Comparison of ENCODE assay signal across 1 cellular context in the genomic region with DNA sequence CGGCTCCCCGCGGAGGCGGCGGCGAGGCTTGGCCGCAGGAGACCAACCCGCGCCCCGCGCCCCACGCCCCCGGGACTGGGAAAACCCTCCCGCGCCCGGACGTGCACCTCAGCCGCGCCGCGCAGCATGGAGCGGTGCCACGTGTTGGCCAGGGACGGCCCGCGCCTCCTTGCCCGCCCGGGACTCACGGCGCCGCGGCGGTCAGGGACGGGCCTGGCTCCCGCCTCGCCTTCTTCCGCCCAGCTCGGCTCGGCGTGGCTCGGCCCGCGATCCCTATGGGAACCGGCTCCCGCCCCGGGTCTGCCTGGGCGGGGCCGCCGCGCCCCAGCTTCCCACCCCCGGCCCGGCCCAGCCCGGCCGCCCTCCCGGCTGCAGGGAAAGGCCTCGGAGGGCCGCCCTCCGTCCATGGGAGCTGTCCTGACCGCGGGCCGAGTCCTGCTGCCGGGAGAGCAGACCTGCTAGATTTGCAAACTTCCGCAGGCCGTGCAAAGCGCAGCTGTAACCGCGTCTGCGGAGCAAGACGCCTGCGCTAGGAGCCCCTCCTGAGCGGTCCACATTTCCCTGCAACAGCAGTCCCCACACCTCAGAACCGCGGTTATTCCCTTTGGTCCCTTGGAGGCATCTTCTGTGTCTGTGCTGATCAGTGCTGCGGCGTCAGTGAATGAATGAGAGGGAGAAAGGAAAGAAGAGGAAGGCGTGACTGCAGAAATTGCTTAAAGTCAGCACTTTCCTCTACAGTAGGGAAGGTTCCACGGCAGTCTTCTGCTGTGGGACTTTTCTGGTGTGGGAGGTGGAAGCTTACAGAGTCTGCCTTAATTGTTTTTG.
TF ChIP-seq lines count a peak whose summit lies in the region.

TSS of gene CDKL1 (minus strand) at position 246 of the 825 bp plus-strand sequence. CDS start 1,013 bp downstream, outside the sequence.

TF ChIP-seq in HepG2, 621 proteins besides CTCF, POLR2A, EP300 and RAD21 (continued from another document and continues in another):
- TF ChIP-seq BRF2 (CRISPR knock-in tag; IDR thresholded peaks at IDR 0.05) (no peak), ZNF629 (CRISPR knock-in tag; conservative IDR thresholded peaks at IDR 0.05) (peak; percentile 32; the same call in 1 of the 2 replicates), ZBTB38 (CRISPR knock-in tag; IDR thresholded peaks at IDR 0.05) (peak; percentile 58), RFXANK (CRISPR knock-in tag; IDR thresholded peaks at IDR 0.05) (no peak), NFIB (CRISPR knock-in tag; IDR thresholded peaks at IDR 0.05; ENCODE audit: borderline replicate concordance) (no peak), ZNF589 (CRISPR knock-in tag; conservative IDR thresholded peaks at IDR 0.05) (peak; percentile 65; the same call in 1 of the 2 replicates), MTA3 (CRISPR knock-in tag; IDR thresholded peaks at IDR 0.05) (no peak), ZMYM3 (CRISPR knock-in tag; IDR thresholded peaks at IDR 0.05) (no peak), ZNF496 (CRISPR knock-in tag; IDR thresholded peaks at IDR 0.05; ENCODE audit: insufficient replicate concordance) (no peak), ATF1 (CRISPR knock-in tag; IDR thresholded peaks at IDR 0.05) (no peak), ZNF337 (CRISPR knock-in tag; IDR thresholded peaks at IDR 0.05; ENCODE audit: borderline replicate concordance, low read depth) (no peak), SCMH1 (CRISPR knock-in tag; IDR thresholded peaks at IDR 0.05; ENCODE audit: borderline replicate concordance) (no peak), THYN1 (CRISPR knock-in tag; IDR thresholded peaks at IDR 0.05; ENCODE audit: borderline replicate concordance, low read depth) (no peak), RCOR2 (CRISPR knock-in tag; IDR thresholded peaks at IDR 0.05) (no peak), ZNF18 (CRISPR knock-in tag; IDR thresholded peaks at IDR 0.05; ENCODE audit: insufficient replicate concordance) (no peak), MXD1 (CRISPR knock-in tag; IDR thresholded peaks at IDR 0.05) (peak; percentile 58; the same call in 1 of the 2 replicates), ZNF782 (CRISPR knock-in tag; IDR thresholded peaks at IDR 0.05; ENCODE audit: borderline replicate concordance) (no peak), TP53 (CRISPR knock-in tag; conservative IDR thresholded peaks at IDR 0.05) (no peak), TBX3 (IDR thresholded peaks at IDR 0.05; ENCODE audit: borderline replicate concordance) (no peak), ZNF235 (CRISPR knock-in tag; IDR thresholded peaks at IDR 0.05; ENCODE audit: borderline replicate concordance) (0 out of 2 replicates have a peak, but pooled peaks have one; percentile 57), AHR (CRISPR knock-in tag; IDR thresholded peaks at IDR 0.05) (peak; percentile 25; the same call in 1 of the 2 replicates), FOSL1 (CRISPR knock-in tag; IDR thresholded peaks at IDR 0.05; ENCODE audit: borderline replicate concordance) (no peak), SPEN (CRISPR knock-in tag; IDR thresholded peaks at IDR 0.05; ENCODE audit: low read depth) (peak; percentile 82)
- TF ChIP-seq, protein P1, sequence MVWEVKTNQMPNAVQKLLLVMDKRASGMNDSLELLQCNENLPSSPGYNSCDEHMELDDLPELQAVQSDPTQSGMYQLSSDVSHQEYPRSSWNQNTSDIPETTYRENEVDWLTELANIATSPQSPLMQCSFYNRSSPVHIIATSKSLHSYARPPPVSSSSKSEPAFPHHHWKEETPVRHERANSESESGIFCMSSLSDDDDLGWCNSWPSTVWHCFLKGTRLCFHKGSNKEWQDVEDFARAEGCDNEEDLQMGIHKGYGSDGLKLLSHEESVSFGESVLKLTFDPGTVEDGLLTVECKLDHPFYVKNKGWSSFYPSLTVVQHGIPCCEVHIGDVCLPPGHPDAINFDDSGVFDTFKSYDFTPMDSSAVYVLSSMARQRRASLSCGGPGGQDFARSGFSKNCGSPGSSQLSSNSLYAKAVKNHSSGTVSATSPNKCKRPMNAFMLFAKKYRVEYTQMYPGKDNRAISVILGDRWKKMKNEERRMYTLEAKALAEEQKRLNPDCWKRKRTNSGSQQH (CRISPR knock-in tag; IDR thresholded peaks at IDR 0.05; ENCODE audit: low read depth): 0 out of 2 replicates have a peak, but pooled peaks have one; percentile 12
- TF ChIP-seq, protein P2, sequence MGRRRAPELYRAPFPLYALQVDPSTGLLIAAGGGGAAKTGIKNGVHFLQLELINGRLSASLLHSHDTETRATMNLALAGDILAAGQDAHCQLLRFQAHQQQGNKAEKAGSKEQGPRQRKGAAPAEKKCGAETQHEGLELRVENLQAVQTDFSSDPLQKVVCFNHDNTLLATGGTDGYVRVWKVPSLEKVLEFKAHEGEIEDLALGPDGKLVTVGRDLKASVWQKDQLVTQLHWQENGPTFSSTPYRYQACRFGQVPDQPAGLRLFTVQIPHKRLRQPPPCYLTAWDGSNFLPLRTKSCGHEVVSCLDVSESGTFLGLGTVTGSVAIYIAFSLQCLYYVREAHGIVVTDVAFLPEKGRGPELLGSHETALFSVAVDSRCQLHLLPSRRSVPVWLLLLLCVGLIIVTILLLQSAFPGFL (CRISPR knock-in tag; IDR thresholded peaks at IDR 0.05): peak; percentile 87; the same call in 1 of the 2 replicates
- TF ChIP-seq, protein P3, sequence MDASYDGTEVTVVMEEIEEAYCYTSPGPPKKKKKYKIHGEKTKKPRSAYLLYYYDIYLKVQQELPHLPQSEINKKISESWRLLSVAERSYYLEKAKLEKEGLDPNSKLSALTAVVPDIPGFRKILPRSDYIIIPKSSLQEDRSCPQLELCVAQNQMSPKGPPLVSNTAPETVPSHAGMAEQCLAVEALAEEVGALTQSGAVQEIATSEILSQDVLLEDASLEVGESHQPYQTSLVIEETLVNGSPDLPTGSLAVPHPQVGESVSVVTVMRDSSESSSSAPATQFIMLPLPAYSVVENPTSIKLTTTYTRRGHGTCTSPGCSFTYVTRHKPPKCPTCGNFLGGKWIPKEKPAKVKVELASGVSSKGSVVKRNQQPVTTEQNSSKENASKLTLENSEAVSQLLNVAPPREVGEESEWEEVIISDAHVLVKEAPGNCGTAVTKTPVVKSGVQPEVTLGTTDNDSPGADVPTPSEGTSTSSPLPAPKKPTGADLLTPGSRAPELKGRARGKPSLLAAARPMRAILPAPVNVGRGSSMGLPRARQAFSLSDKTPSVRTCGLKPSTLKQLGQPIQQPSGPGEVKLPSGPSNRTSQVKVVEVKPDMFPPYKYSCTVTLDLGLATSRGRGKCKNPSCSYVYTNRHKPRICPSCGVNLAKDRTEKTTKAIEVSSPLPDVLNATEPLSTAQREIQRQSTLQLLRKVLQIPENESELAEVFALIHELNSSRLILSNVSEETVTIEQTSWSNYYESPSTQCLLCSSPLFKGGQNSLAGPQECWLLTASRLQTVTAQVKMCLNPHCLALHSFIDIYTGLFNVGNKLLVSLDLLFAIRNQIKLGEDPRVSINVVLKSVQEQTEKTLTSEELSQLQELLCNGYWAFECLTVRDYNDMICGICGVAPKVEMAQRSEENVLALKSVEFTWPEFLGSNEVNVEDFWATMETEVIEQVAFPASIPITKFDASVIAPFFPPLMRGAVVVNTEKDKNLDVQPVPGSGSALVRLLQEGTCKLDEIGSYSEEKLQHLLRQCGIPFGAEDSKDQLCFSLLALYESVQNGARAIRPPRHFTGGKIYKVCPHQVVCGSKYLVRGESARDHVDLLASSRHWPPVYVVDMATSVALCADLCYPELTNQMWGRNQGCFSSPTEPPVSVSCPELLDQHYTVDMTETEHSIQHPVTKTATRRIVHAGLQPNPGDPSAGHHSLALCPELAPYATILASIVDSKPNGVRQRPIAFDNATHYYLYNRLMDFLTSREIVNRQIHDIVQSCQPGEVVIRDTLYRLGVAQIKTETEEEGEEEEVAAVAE (CRISPR knock-in tag; IDR thresholded peaks at IDR 0.05; ENCODE audit: borderline replicate concordance): no peak
- TF ChIP-seq, protein P4, sequence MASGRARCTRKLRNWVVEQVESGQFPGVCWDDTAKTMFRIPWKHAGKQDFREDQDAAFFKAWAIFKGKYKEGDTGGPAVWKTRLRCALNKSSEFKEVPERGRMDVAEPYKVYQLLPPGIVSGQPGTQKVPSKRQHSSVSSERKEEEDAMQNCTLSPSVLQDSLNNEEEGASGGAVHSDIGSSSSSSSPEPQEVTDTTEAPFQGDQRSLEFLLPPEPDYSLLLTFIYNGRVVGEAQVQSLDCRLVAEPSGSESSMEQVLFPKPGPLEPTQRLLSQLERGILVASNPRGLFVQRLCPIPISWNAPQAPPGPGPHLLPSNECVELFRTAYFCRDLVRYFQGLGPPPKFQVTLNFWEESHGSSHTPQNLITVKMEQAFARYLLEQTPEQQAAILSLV (CRISPR knock-in tag; IDR thresholded peaks at IDR 0.05; ENCODE audit: borderline replicate concordance): peak; percentile 59; the same call in 1 of the 2 replicates
- TF ChIP-seq, protein P5, sequence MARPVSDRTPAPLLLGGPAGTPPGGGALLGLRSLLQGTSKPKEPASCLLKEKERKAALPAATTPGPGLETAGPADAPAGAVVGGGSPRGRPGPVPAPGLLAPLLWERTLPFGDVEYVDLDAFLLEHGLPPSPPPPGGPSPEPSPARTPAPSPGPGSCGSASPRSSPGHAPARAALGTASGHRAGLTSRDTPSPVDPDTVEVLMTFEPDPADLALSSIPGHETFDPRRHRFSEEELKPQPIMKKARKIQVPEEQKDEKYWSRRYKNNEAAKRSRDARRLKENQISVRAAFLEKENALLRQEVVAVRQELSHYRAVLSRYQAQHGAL (CRISPR knock-in tag; IDR thresholded peaks at IDR 0.05; ENCODE audit: not compliant biosample characterization): peak; percentile 44
- TF ChIP-seq, protein P6, sequence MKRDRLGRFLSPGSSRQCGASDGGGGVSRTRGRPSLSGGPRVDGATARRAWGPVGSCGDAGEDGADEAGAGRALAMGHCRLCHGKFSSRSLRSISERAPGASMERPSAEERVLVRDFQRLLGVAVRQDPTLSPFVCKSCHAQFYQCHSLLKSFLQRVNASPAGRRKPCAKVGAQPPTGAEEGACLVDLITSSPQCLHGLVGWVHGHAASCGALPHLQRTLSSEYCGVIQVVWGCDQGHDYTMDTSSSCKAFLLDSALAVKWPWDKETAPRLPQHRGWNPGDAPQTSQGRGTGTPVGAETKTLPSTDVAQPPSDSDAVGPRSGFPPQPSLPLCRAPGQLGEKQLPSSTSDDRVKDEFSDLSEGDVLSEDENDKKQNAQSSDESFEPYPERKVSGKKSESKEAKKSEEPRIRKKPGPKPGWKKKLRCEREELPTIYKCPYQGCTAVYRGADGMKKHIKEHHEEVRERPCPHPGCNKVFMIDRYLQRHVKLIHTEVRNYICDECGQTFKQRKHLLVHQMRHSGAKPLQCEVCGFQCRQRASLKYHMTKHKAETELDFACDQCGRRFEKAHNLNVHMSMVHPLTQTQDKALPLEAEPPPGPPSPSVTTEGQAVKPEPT (CRISPR knock-in tag; IDR thresholded peaks at IDR 0.05; ENCODE audit: low read depth): no peak
- TF ChIP-seq, protein P7, sequence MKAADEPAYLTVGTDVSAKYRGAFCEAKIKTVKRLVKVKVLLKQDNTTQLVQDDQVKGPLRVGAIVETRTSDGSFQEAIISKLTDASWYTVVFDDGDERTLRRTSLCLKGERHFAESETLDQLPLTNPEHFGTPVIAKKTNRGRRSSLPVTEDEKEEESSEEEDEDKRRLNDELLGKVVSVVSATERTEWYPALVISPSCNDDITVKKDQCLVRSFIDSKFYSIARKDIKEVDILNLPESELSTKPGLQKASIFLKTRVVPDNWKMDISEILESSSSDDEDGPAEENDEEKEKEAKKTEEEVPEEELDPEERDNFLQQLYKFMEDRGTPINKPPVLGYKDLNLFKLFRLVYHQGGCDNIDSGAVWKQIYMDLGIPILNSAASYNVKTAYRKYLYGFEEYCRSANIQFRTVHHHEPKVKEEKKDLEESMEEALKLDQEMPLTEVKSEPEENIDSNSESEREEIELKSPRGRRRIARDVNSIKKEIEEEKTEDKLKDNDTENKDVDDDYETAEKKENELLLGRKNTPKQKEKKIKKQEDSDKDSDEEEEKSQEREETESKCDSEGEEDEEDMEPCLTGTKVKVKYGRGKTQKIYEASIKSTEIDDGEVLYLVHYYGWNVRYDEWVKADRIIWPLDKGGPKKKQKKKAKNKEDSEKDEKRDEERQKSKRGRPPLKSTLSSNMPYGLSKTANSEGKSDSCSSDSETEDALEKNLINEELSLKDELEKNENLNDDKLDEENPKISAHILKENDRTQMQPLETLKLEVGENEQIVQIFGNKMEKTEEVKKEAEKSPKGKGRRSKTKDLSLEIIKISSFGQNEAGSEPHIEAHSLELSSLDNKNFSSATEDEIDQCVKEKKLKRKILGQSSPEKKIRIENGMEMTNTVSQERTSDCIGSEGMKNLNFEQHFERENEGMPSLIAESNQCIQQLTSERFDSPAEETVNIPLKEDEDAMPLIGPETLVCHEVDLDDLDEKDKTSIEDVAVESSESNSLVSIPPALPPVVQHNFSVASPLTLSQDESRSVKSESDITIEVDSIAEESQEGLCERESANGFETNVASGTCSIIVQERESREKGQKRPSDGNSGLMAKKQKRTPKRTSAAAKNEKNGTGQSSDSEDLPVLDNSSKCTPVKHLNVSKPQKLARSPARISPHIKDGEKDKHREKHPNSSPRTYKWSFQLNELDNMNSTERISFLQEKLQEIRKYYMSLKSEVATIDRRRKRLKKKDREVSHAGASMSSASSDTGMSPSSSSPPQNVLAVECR (CRISPR knock-in tag; IDR thresholded peaks at IDR 0.05; ENCODE audit: borderline replicate concordance): peak; percentile 66
